26 cellular contexts compared by ENCODE assay signal in genomic region chr3:115004201-115005140, GRCh38.
"Had no signal": no experiment of that assay in that cellular context is flagged by ENCODE, and none has a peak within 500 bp of the region (broad histone marks: within the 10 kb centered on the region; RNA-seq: fewer than 3 reads in every experiment).

No MANE protein-coding gene starts in this region.

- H3K27ac Mint-ChIP-seq: activated B cell treated with CpG ODN at 0.5 μM for 24 hours; activated CD8-positive, alpha-beta memory T cell treated with anti-CD3 and anti-CD28 coated beads, Interleukin-2, amount 10 ng/mL, durations not matched to agents 7 days and 5 days; activated CD8-positive, alpha-beta T cell treated with anti-CD3 and anti-CD28 coated beads, Interleukin-2, amount 10 ng/mL, durations not matched to agents 7 days and 5 days; activated naive CD4-positive, alpha-beta T cell treated with anti-CD3 and anti-CD28 coated beads, Interleukin-2, amount 50 U/mL, for 72 hours; activated T-helper 2 cell treated with anti-CD3 and anti-CD28 coated beads, Interferon-gamma antibody, Interleukin-2, Interleukin-4, amounts not matched to agents 10 μg/mL and 5 μg/mL and 100 μg/mL, durations not matched to agents 14 hours and 24 hours and 36 hours; endodermal cell; naive B cell; nephron progenitor cell; stimulated activated memory B cell treated with anti-CD40 and anti-IgM and Interleukin-4, amounts not matched to agents 10 μg/mL and 1 μg/mL and 100 μg/mL, for 72 hours; stimulated activated naive CD8-positive, alpha-beta T cell treated with anti-CD3 and anti-CD28 coated beads, Interleukin-15, amount 100 ng/mL, for 72 hours had no signal

- DNase-seq: activated B cell treated with CpG ODN at 0.5 μM for 24 hours; activated CD8-positive, alpha-beta memory T cell treated with anti-CD3 and anti-CD28 coated beads, Interleukin-2, amount 10 ng/mL, durations not matched to agents 7 days and 5 days; activated CD8-positive, alpha-beta T cell treated with anti-CD3 and anti-CD28 coated beads, Interleukin-2, amount 10 ng/mL, durations not matched to agents 7 days and 5 days; activated naive CD4-positive, alpha-beta T cell; activated T-cell treated with anti-CD3 and anti-CD28 coated beads, Interleukin-2, amount 50 U/mL, for 48 hours; endodermal cell; foreskin fibroblast; islet precursor cell; left cardiac atrium; left ventricle myocardium superior; naive B cell; nephron progenitor cell; pancreas; psoas muscle; stimulated activated CD4-positive, alpha-beta T cell treated with anti-CD3 and anti-CD28 coated beads, Interleukin-1b, Interleukin-23, amount 100 ng/mL, for 48 hours; stimulated activated CD4-positive, alpha-beta T cell treated with anti-CD3 and anti-CD28 coated beads, Interleukin-4, amount 100 ng/mL, for 4 hours; stimulated activated CD8-positive, alpha-beta memory T cell treated with anti-CD3 and anti-CD28 coated beads, Interleukin-4, amount 100 ng/mL, for 48 hours; stimulated activated naive CD8-positive, alpha-beta T cell treated with anti-CD3 and anti-CD28 coated beads, Interleukin-15, amount 100 ng/mL, for 72 hours; testis; trophoblast cell; uterus had no signal

- FAIRE-seq: bronchial epithelial cell had no signal

- H3K4me1 Mint-ChIP-seq: activated B cell treated with CpG ODN at 0.5 μM for 24 hours; activated CD8-positive, alpha-beta memory T cell treated with anti-CD3 and anti-CD28 coated beads, Interleukin-2, amount 10 ng/mL, durations not matched to agents 7 days and 5 days; endodermal cell; nephron progenitor cell; stimulated activated memory B cell treated with anti-CD40 and anti-IgM and Interleukin-4, amounts not matched to agents 10 μg/mL and 1 μg/mL and 100 μg/mL, for 72 hours; stimulated activated naive CD8-positive, alpha-beta T cell treated with anti-CD3 and anti-CD28 coated beads, Interleukin-15, amount 100 ng/mL, for 72 hours had no signal

- H3K27me3 Mint-ChIP-seq: activated B cell treated with CpG ODN at 0.5 μM for 24 hours; activated CD8-positive, alpha-beta memory T cell treated with anti-CD3 and anti-CD28 coated beads, Interleukin-2, amount 10 ng/mL, durations not matched to agents 7 days and 5 days; naive B cell; stimulated activated memory B cell treated with anti-CD40 and anti-IgM and Interleukin-4, amounts not matched to agents 10 μg/mL and 1 μg/mL and 100 μg/mL, for 72 hours; stimulated activated naive CD8-positive, alpha-beta T cell treated with anti-CD3 and anti-CD28 coated beads, Interleukin-15, amount 100 ng/mL, for 72 hours had no signal

- ATAC-seq: activated CD8-positive, alpha-beta memory T cell treated with anti-CD3 and anti-CD28 coated beads, Interleukin-2, amount 10 ng/mL, durations not matched to agents 7 days and 5 days; activated CD8-positive, alpha-beta T cell treated with anti-CD3 and anti-CD28 coated beads, Interleukin-2, amount 10 ng/mL, durations not matched to agents 7 days and 5 days; activated naive CD4-positive, alpha-beta T cell treated with anti-CD3 and anti-CD28 coated beads, Interleukin-2, amount 50 U/mL, for 72 hours; esophagus mucosa; left cardiac atrium; left ventricle myocardium superior; pancreas; psoas muscle; stimulated activated memory B cell treated with anti-CD40 and anti-IgM and Interleukin-4, amounts not matched to agents 10 μg/mL and 1 μg/mL and 100 μg/mL, for 72 hours; stimulated activated naive CD8-positive, alpha-beta T cell treated with anti-CD3 and anti-CD28 coated beads, Interleukin-15, amount 100 ng/mL, for 72 hours had no signal

- H3K4me3 Mint-ChIP-seq: activated B cell treated with CpG ODN at 0.5 μM for 24 hours; activated CD8-positive, alpha-beta memory T cell treated with anti-CD3 and anti-CD28 coated beads, Interleukin-2, amount 10 ng/mL, durations not matched to agents 7 days and 5 days; activated CD8-positive, alpha-beta T cell treated with anti-CD3 and anti-CD28 coated beads, Interleukin-2, amount 10 ng/mL, durations not matched to agents 7 days and 5 days; endodermal cell; naive B cell; nephron progenitor cell; stimulated activated memory B cell treated with anti-CD40 and anti-IgM and Interleukin-4, amounts not matched to agents 10 μg/mL and 1 μg/mL and 100 μg/mL, for 72 hours; stimulated activated naive CD8-positive, alpha-beta T cell treated with anti-CD3 and anti-CD28 coated beads, Interleukin-15, amount 100 ng/mL, for 72 hours had no signal

- H3K9me3 Mint-ChIP-seq: activated T-helper 2 cell treated with anti-CD3 and anti-CD28 coated beads, Interferon-gamma antibody, Interleukin-2, Interleukin-4, amounts not matched to agents 10 μg/mL and 5 μg/mL and 100 μg/mL, durations not matched to agents 14 hours and 24 hours and 36 hours; endodermal cell; nephron progenitor cell; stimulated activated memory B cell treated with anti-CD40 and anti-IgM and Interleukin-4, amounts not matched to agents 10 μg/mL and 1 μg/mL and 100 μg/mL, for 72 hours had no signal
